ENCODE assay signal across 21 cellular contexts in the genomic region with DNA sequence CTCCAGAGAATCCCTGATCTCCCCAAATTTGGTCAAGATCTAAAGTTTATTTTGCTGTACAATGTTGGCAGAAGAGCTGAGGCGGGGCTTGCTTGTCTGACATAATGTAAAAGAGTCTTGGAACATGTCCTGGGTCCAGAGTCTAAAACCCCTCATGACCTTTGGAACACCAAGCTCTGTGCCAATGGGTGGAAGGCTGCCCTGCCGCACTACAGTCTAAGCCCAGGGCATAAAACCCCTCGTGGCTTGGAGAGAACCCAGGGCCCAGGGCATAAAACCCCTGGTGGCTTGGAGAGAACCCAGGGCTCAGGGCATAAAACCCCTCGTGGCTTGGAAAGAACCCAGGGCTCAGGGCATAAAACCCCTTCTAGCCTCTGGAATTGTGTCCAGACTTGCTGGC. TPM values are rescaled to one million over a fixed set of nuclear protein-coding genes. Genes with fewer than 3 reads are reported as not detected.
DNase-seq lines count a peak whose midpoint lies in the region; ATAC-seq lines count a peak whose summit lies in the region.
"Had no signal": no experiment of that assay in that cellular context is flagged by ENCODE, and none has a peak within 500 bp of the region (broad histone marks: within the 10 kb centered on the region; RNA-seq: fewer than 3 reads in every experiment).

No MANE protein-coding gene starts in this region.

- DNase-seq in T-helper 17 cell (no peak), left lobe of liver (ENCODE audit: low spot score) (peak; percentile 81), mucosa of gallbladder (ENCODE audit: low spot score) (peak; percentile 38), A172 (ENCODE audit: low spot score) (no peak)
- no peak for DNase-seq in T-helper 2 cell treated with Interferon-gamma antibody and Interleukin-4, amounts not matched to agents 5 μg/mL and 100 μg/mL, for 36 hours (ENCODE audit: low spot score)
- DNase-seq: Caco-2; CD4-positive, alpha-beta memory T cell; EL; GDM1; Karpas-422; MV-4-11; NCI-H1105 treated with DMSO at 0.1 percent for 48 hours; NCI-H2029; NCI-H526 treated with DMSO at 0.1 percent for 48 hours; PC-9; RPMI8226 had no signal

- H3K4me1 Mint-ChIP-seq in T-helper 17 cell: peaks cover 4% of the 10 kb centered on the region
- no peaks in the 10 kb centered on the region for H3K4me1 Mint-ChIP-seq in T-helper 2 cell treated with Interferon-gamma antibody and Interleukin-4, amounts not matched to agents 5 μg/mL and 100 μg/mL, for 36 hours (ENCODE audit: low read depth)
- H3K4me1 Mint-ChIP-seq: CD4-positive, alpha-beta memory T cell had no signal

- no peaks in the 10 kb centered on the region for H3K27me3 Mint-ChIP-seq in T-helper 17 cell
- H3K27me3 Mint-ChIP-seq in T-helper 2 cell treated with Interferon-gamma antibody and Interleukin-4, amounts not matched to agents 5 μg/mL and 100 μg/mL, for 36 hours (ENCODE audit: low read depth): no peaks in the 10 kb centered on the region
- H3K27me3 Mint-ChIP-seq: CD4-positive, alpha-beta memory T cell had no signal

- H3K36me3 Mint-ChIP-seq in T-helper 17 cell (ENCODE audit: low read depth): peaks cover 3% of the 10 kb centered on the region
- peaks cover 6% of the 10 kb centered on the region for H3K36me3 Mint-ChIP-seq in T-helper 2 cell treated with Interferon-gamma antibody and Interleukin-4, amounts not matched to agents 5 μg/mL and 100 μg/mL, for 36 hours (ENCODE audit: low read depth)

- peak overlapping the region; percentile 80 for H3K27ac Mint-ChIP-seq in T-helper 17 cell
- H3K27ac Mint-ChIP-seq in T-helper 2 cell treated with Interferon-gamma antibody and Interleukin-4, amounts not matched to agents 5 μg/mL and 100 μg/mL, for 36 hours: no peak overlapping the region

- no peak overlapping the region for H3K4me3 Mint-ChIP-seq in T-helper 17 cell
- H3K4me3 Mint-ChIP-seq in T-helper 2 cell treated with Interferon-gamma antibody and Interleukin-4, amounts not matched to agents 5 μg/mL and 100 μg/mL, for 36 hours: no peak overlapping the region
- H3K4me3 Mint-ChIP-seq: CD4-positive, alpha-beta memory T cell had no signal

- ATAC-seq in T-helper 17 cell: no peak
- peak; percentile 57 for ATAC-seq in left lobe of liver
- ATAC-seq in HG03442 (IDR thresholded peaks at IDR 0.05; ENCODE audit: unreplicated experiment): no peak
- ATAC-seq in HG03439 (IDR thresholded peaks at IDR 0.05; ENCODE audit: unreplicated experiment): no peak
- ATAC-seq: GM12878, HCT116 had no signal

- H3K9me3 ChIP-seq in T-helper 17 cell (ENCODE audit: control insufficient read depth, low read length, poor library complexity, severe bottlenecking): no peaks in the 10 kb centered on the region
- H3K9me3 ChIP-seq: Caco-2, SJSA1 had no signal

- no peaks in the 10 kb centered on the region for H3K9me3 Mint-ChIP-seq in T-helper 2 cell treated with Interferon-gamma antibody and Interleukin-4, amounts not matched to agents 5 μg/mL and 100 μg/mL, for 36 hours
- H3K9me3 Mint-ChIP-seq: CD4-positive, alpha-beta memory T cell had no signal

RNA-seq across cellular contexts. Expression of a gene that starts 36.7 kb away (rescaled TPM):
- total RNA-seq in T-helper 17 cell: 10 to 100 TPM; 79.1 to 89.0 TPM
- total RNA-seq in left lobe of liver: 32.8 TPM
- 56.9 TPM for total RNA-seq in mucosa of gallbladder
- 8.9 and 14.6 TPM in 2 replicates for total RNA-seq in A172 (2014; rRNA removed; shearing (Covaris generic))

RNA-seq across cellular contexts. Expression of a gene that starts 52.9 kb away (rescaled TPM):
- total RNA-seq in T-helper 17 cell (10 to 100 TPM; 47.2 to 56.2 TPM), left lobe of liver (6.9 TPM), mucosa of gallbladder (95.7 TPM)
- 65.3 and 66.7 TPM in 2 replicates for total RNA-seq in A172 (2014; rRNA removed; shearing (Covaris generic))

Comparison
In these comparisons a context has a peak if more than half of its experiments do, and no peak if none do; other contexts are left out.
1. DNase-seq: peak in left lobe of liver (single experiment) and mucosa of gallbladder (single experiment); none in T-helper 17 cell (0 of 3), T-helper 2 cell treated with Interferon-gamma antibody and Interleukin-4, amounts not matched to agents 5 μg/mL and 100 μg/mL, for 36 hours (single experiment) and A172 (single experiment).